Comparison of ENCODE assay signal across 8 cellular contexts in genomic region chr2:234981197-234982095, GRCh38. TPM values are rescaled to one million over a fixed set of nuclear protein-coding genes. Genes with fewer than 3 reads are reported as not detected.
DNase-seq lines count a peak whose midpoint lies in the region; TF ChIP-seq lines count a peak whose summit lies in the region.

No MANE protein-coding gene starts in this region.

- H3K4me3 Mint-ChIP-seq in activated naive CD8-positive, alpha-beta T cell treated with anti-CD3 and anti-CD28 coated beads for 36 hours, result no peak overlapping the region

- DNase-seq in EH (ENCODE audit: low read depth) (peak; percentile 100), Peyer's patch (peak in 1 of 3 donors; percentile 66), fibroblast of villous mesenchyme (ENCODE audit: low read depth) (peak; percentile 98), DMS114 treated with DMSO at 0.1 percent for 48 hours (lab: John Stamatoyannopoulos, UW; ENCODE audit: unreplicated experiment) (no peak), SHP77 treated with DMSO at 0.1 percent for 48 hours (lab: John Stamatoyannopoulos, UW) (no peak), cortex of kidney (lab: John Stamatoyannopoulos, UW) (no peak)
- no peak for DNase-seq in activated naive CD8-positive, alpha-beta T cell treated with anti-CD3 and anti-CD28 coated beads for 36 hours

- H3K27me3 ChIP-seq in Peyer's patch, result no peaks in the 10 kb centered on the region
- H3K27me3 ChIP-seq in parathyroid adenoma (ENCODE audit: control insufficient read depth, insufficient read depth, low read length), result no peaks in the 10 kb centered on the region

- H3K9me3 ChIP-seq in Peyer's patch (no peaks in the 10 kb centered on the region), parathyroid adenoma (ENCODE audit: control insufficient read depth, low read length) (no peaks in the 10 kb centered on the region)

- no peak overlapping the region for H3K9ac ChIP-seq in parathyroid adenoma

- H3K4me2 ChIP-seq in parathyroid adenoma (ENCODE audit: low read length), result no peak overlapping the region

- H3K4me3 ChIP-seq in Peyer's patch (peak overlapping the region in 2 of 4 donors; percentile 9 to 32), fibroblast of villous mesenchyme (ENCODE audit: low read depth, low read length) (peak overlapping the region; percentile 30), parathyroid adenoma (ENCODE audit: low read depth, low read length) (no peak overlapping the region)

- no peaks in the 10 kb centered on the region for H3K4me1 Mint-ChIP-seq in activated naive CD8-positive, alpha-beta T cell treated with anti-CD3 and anti-CD28 coated beads for 36 hours

- no peak overlapping the region for H2AFZ ChIP-seq in parathyroid adenoma

- TF ChIP-seq CTCF in Peyer's patch (IDR thresholded peaks at IDR 0.05) (no peak), fibroblast of villous mesenchyme (IDR thresholded peaks at IDR 0.05; ENCODE audit: insufficient read depth, low read depth, low read length) (no peak), parathyroid adenoma (IDR thresholded peaks at IDR 0.05) (no peak)

- H3K27ac Mint-ChIP-seq in activated naive CD8-positive, alpha-beta T cell treated with anti-CD3 and anti-CD28 coated beads for 36 hours, result no peak overlapping the region

- no peaks in the 10 kb centered on the region for H3K79me2 ChIP-seq in parathyroid adenoma

- H3K27ac ChIP-seq in Peyer's patch, result peak overlapping the region in 3 of 4 donors; percentile 46 to 81 (median 60)
- peak overlapping the region; percentile 59 for H3K27ac ChIP-seq in parathyroid adenoma

- no peaks in the 10 kb centered on the region for H3K27me3 Mint-ChIP-seq in activated naive CD8-positive, alpha-beta T cell treated with anti-CD3 and anti-CD28 coated beads for 36 hours

- H3K36me3 ChIP-seq in Peyer's patch, result no peaks in the 10 kb centered on the region
- no peaks in the 10 kb centered on the region for H3K36me3 ChIP-seq in parathyroid adenoma (ENCODE audit: control insufficient read depth, insufficient read depth, low read length)

- peaks cover 3% of the 10 kb centered on the region for H3K9me3 Mint-ChIP-seq in activated naive CD8-positive, alpha-beta T cell treated with anti-CD3 and anti-CD28 coated beads for 36 hours

- no peaks in the 10 kb centered on the region for H3K36me3 Mint-ChIP-seq in activated naive CD8-positive, alpha-beta T cell treated with anti-CD3 and anti-CD28 coated beads for 36 hours

- peaks cover 0 to 85% (median 2%) of the 10 kb centered on the region in 4 donors for H3K4me1 ChIP-seq in Peyer's patch
- no peaks in the 10 kb centered on the region for H3K4me1 ChIP-seq in parathyroid adenoma

- TF ChIP-seq POLR2A in Peyer's patch (IDR thresholded peaks at IDR 0.05), result no peak

RNA-seq across cellular contexts. Expression of gene SH3BP4, which starts 29.6 kb away (rescaled TPM):
- 10 to 100 TPM; 16.5 to 32.8 (median 26.4) TPM for total RNA-seq in Peyer's patch
- 92.1 and 115 TPM in 2 replicates for total RNA-seq in fibroblast of villous mesenchyme
- total RNA-seq in activated naive CD8-positive, alpha-beta T cell treated with anti-CD3 and anti-CD28 coated beads for 36 hours, result under 1 TPM; 0.18 to 0.33 TPM

Comparison
In these comparisons a context has a peak if more than half of its experiments do, and no peak if none do; other contexts are left out.
1. DNase-seq: peak in EH (single experiment) and fibroblast of villous mesenchyme (single experiment); none in DMS114 treated with DMSO at 0.1 percent for 48 hours (single experiment), SHP77 treated with DMSO at 0.1 percent for 48 hours (single experiment), activated naive CD8-positive, alpha-beta T cell treated with anti-CD3 and anti-CD28 coated beads for 36 hours (single experiment) and cortex of kidney (single experiment).
2. RNA of gene SH3BP4, which starts 29.6 kb away (total RNA-seq): 92.1 to 115 TPM in fibroblast of villous mesenchyme and 16.5 to 32.8 TPM in Peyer's patch; 0.18 to 0.33 TPM in activated naive CD8-positive, alpha-beta T cell treated with anti-CD3 and anti-CD28 coated beads for 36 hours; every median in the first group is over 10 times any median in the second.